In genomic region chr22:42080287-42080686, GRCh38 we compare ENCODE assay signal across 8 cellular contexts. TPM values are rescaled to one million over a fixed set of nuclear protein-coding genes. Genes with fewer than 3 reads are reported as not detected.
DNase-seq lines count a peak whose midpoint lies in the region; ATAC-seq, FAIRE-seq and TF ChIP-seq lines count a peak whose summit lies in the region.

No MANE protein-coding gene starts in this region.

- peak overlapping the region; percentile 90 for H3K27ac Mint-ChIP-seq in astrocyte (ENCODE audit: unreplicated experiment)

- no peaks in the 10 kb centered on the region for H4K20me1 ChIP-seq in astrocyte (ENCODE audit: insufficient read depth, low read length)

- H3K4me3 ChIP-seq in astrocyte (ENCODE audit: insufficient read depth, low read depth, low read length) (peak overlapping the region; percentile 93), iPS DF 6.9 (ENCODE audit: low read length) (peak overlapping the region; percentile 69; the same call in 1 of the 2 replicates), retinal pigment epithelial cell (ENCODE audit: low read length) (peak overlapping the region; percentile 71)

- peak overlapping the region; percentile 96 for H3K27ac ChIP-seq in astrocyte (ENCODE audit: low read depth, low read length)
- no peak overlapping the region for H3K27ac ChIP-seq in iPS DF 6.9 (ENCODE audit: low read length)

- H3K9ac ChIP-seq in astrocyte (ENCODE audit: low read length), result peak overlapping the region; percentile 93

- H3K4me3 Mint-ChIP-seq in astrocyte (ENCODE audit: unreplicated experiment), result peak overlapping the region; percentile 92

- FAIRE-seq in astrocyte (lab: Jason Lieb, UNC), result peak; percentile 20

- no CpG with 5 or more reads among the region's 14 CpGs for WGBS in iPS DF 6.9 (ENCODE audit: insufficient coverage, insufficient read length)

- H3K4me1 ChIP-seq in astrocyte (ENCODE audit: insufficient read depth, low read length), result peaks cover 15% of the 10 kb centered on the region
- no peaks in the 10 kb centered on the region for H3K4me1 ChIP-seq in iPS DF 6.9 (ENCODE audit: control insufficient read depth, insufficient read depth, low read length)

- H3K4me2 ChIP-seq in astrocyte (ENCODE audit: low read length), result peak overlapping the region; percentile 96

- no peaks in the 10 kb centered on the region for H3K4me1 Mint-ChIP-seq in astrocyte (ENCODE audit: low read depth, unreplicated experiment)

- H3K79me2 ChIP-seq in astrocyte (ENCODE audit: insufficient read depth, low read length), result peaks cover 16% of the 10 kb centered on the region

- no peak for TF ChIP-seq CTCF in astrocyte (IDR thresholded peaks at IDR 0.05; ENCODE audit: insufficient read depth, low read depth, low read length)
- no peak for TF ChIP-seq CTCF in retinal pigment epithelial cell (conservative IDR thresholded peaks at IDR 0.05; ENCODE audit: low read depth, low read length)

- DNase-seq in EH (ENCODE audit: low read depth) (peak; percentile 57), NCI-H1092 treated with DMSO at 0.1 percent for 48 hours (lab: John Stamatoyannopoulos, UW) (peak; percentile 66), astrocyte (ENCODE audit: low read depth) (peak; percentile 33), iPS DF 6.9 (ENCODE audit: low read depth, low spot score) (no peak), retinal pigment epithelial cell (ENCODE audit: low read depth) (peak; percentile 33)
- DNase-seq in NK-92 treated with Interleukin-12 subunit alpha and Interleukin-12 subunit beta, amount 100 ng/mL, for 24 hours (lab: John Stamatoyannopoulos, UW), result no peak

- H3K27me3 ChIP-seq in astrocyte (ENCODE audit: insufficient read depth, low read length) (no peaks in the 10 kb centered on the region), iPS DF 6.9 (ENCODE audit: control insufficient read depth, insufficient read depth, low read length) (no peaks in the 10 kb centered on the region)

- ATAC-seq in GM21786 (IDR thresholded peaks at IDR 0.05; ENCODE audit: unreplicated experiment), result no peak
- no peak for ATAC-seq in GM18867 (IDR thresholded peaks at IDR 0.05; ENCODE audit: unreplicated experiment)

- H2AFZ ChIP-seq in astrocyte (ENCODE audit: low read depth, low read length), result peak overlapping the region; percentile 63

- H3K27me3 Mint-ChIP-seq in astrocyte (ENCODE audit: low read depth, unreplicated experiment), result no peaks in the 10 kb centered on the region

- H3K9me3 ChIP-seq in astrocyte (ENCODE audit: insufficient read depth, low read depth, low read length) (no peaks in the 10 kb centered on the region), iPS DF 6.9 (ENCODE audit: control insufficient read depth, insufficient read depth, low read length) (no peaks in the 10 kb centered on the region)

- peaks cover 9% of the 10 kb centered on the region for H3K36me3 Mint-ChIP-seq in astrocyte (ENCODE audit: low read depth, unreplicated experiment)

- H3K36me3 ChIP-seq in astrocyte (ENCODE audit: insufficient read depth, low read length), result peaks cover 2% of the 10 kb centered on the region
- H3K36me3 ChIP-seq in iPS DF 6.9 (ENCODE audit: control insufficient read depth, insufficient read depth, low read length), result no peaks in the 10 kb centered on the region

- H3K9me3 Mint-ChIP-seq in astrocyte (ENCODE audit: unreplicated experiment), result peaks cover 2% of the 10 kb centered on the region

RNA-seq across cellular contexts. Expression of gene SMDT1, which starts 0.8 kb away (rescaled TPM):
- total RNA-seq in astrocyte, result 29.3 and 31.1 TPM in 2 replicates

RNA-seq across cellular contexts. Expression of gene PHETA2, which starts 6.2 kb away (rescaled TPM):
- 0.12 and 0.18 TPM in 2 replicates for total RNA-seq in astrocyte

RNA-seq across cellular contexts. Expression of gene NAGA, which starts 9.7 kb away (rescaled TPM):
- 8.9 TPM in 2 replicates for total RNA-seq in astrocyte

RNA-seq across cellular contexts. Expression of gene NDUFA6, which starts 10.3 kb away (rescaled TPM):
- total RNA-seq in astrocyte, result 58.6 and 58.7 TPM in 2 replicates

RNA-seq across cellular contexts. Expression of gene CYP2D6, which starts 50.3 kb away (rescaled TPM):
- 0.82 and 0.91 TPM in 2 replicates for total RNA-seq in astrocyte

Comparison
In these comparisons a context has a peak if more than half of its experiments do, and no peak if none do; other contexts are left out.
1. DNase-seq: peak in EH (single experiment), NCI-H1092 treated with DMSO at 0.1 percent for 48 hours (single experiment), astrocyte (single experiment) and retinal pigment epithelial cell (single experiment); none in iPS DF 6.9 (single experiment) and NK-92 treated with Interleukin-12 subunit alpha and Interleukin-12 subunit beta, amount 100 ng/mL, for 24 hours (single experiment).
2. Peak in every context shown above with its lines, with median percentiles within 50 percentile points of each other: H3K4me3 ChIP-seq.